ENCODE assay signal across 24 cellular contexts in the genomic region with DNA sequence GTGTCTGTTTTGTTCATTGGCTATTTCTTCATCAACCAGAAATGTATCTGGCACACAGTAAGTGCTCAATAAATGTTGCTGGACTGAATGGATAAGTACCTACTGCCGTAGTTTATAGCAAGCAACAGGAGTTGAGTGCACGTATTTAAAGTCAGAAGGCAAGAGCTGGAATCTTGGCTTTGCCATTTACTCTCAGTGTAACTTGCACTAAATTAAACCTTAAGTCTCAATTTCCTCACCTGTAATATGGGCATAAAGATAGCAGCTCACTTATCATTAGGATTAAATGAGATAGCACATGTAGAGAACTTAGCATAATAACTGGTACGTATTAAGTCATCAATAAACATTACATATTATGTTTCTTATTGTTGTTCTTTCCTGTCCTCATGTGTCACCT.
"Had no signal": no experiment of that assay in that cellular context is flagged by ENCODE, and none has a peak within 500 bp of the region (broad histone marks: within the 10 kb centered on the region; RNA-seq: fewer than 3 reads in every experiment).

No MANE protein-coding gene starts in this region.

- H3K36me3 ChIP-seq: gastrocnemius medialis, ovary, sigmoid colon, stomach, tibial artery had no signal

- H3K27me3 ChIP-seq: dorsolateral prefrontal cortex, gastrocnemius medialis, ovary, sigmoid colon, stomach, tibial artery had no signal

- DNase-seq: dorsolateral prefrontal cortex; effector CD4-positive, alpha-beta T cell; foreskin fibroblast; gastrocnemius medialis; head of caudate nucleus; kidney; midbrain; naive thymus-derived CD4-positive, alpha-beta T cell; occipital lobe; ovary; posterior cingulate gyrus; psoas muscle; right cardiac atrium; sigmoid colon; stimulated activated CD4-positive, alpha-beta T cell treated with anti-CD3 and anti-CD28 coated beads, Interleukin-2, amount 100 ng/mL, for 24 hours; stimulated activated CD4-positive, alpha-beta T cell treated with anti-CD3 and anti-CD28 coated beads, Interleukin-4, amount 100 ng/mL, for 24 hours; stimulated activated naive CD4-positive, alpha-beta T cell treated with Interleukin-2 at 50 U/mL for 16 hours; stomach; tibial artery had no signal

- H3K27ac ChIP-seq: dorsolateral prefrontal cortex, epithelial cell of prostate, gastrocnemius medialis, psoas muscle had no signal

- ATAC-seq: esophagus mucosa; gastrocnemius medialis; left lobe of liver; naive thymus-derived CD4-positive, alpha-beta T cell; psoas muscle; right cardiac atrium; stimulated activated effector memory CD8-positive, alpha-beta T cell treated with anti-CD3 and anti-CD28 coated beads, Interleukin-12 subunit alpha, Interleukin-12 subunit beta, amount 100 ng/mL, for 72 hours had no signal

- FAIRE-seq: kidney had no signal

- H3K4me3 ChIP-seq: dorsolateral prefrontal cortex, gastrocnemius medialis, lung, ovary, psoas muscle, stomach, tibial artery had no signal

- H3K9me3 ChIP-seq: gastrocnemius medialis, ovary, psoas muscle, sigmoid colon, stomach, tibial artery had no signal
